In genomic region chr3:133441867-133442270, GRCh38 we compare ENCODE assay signal across 8 cellular contexts. TPM values are rescaled to one million over a fixed set of nuclear protein-coding genes. Genes with fewer than 3 reads are reported as not detected.
DNase-seq lines count a peak whose midpoint lies in the region; ATAC-seq and TF ChIP-seq lines count a peak whose summit lies in the region.

No MANE protein-coding gene starts in this region.

- H2AFZ ChIP-seq in mesenchymal stem cell (ENCODE audit: low read depth, low read length) = no peak overlapping the region

- DNase-seq in NAMALWA (ENCODE audit: low spot score) (peak; percentile 55), mesenchymal stem cell (peak; percentile 16), NCI-H2227 treated with DMSO at 0.1 percent for 48 hours (lab: John Stamatoyannopoulos, UW) (no peak), NCI-H2196 treated with DMSO at 0.1 percent for 48 hours (lab: John Stamatoyannopoulos, UW; ENCODE audit: unreplicated experiment) (no peak), ovary (no peak)

- no peaks in the 10 kb centered on the region for H3K27me3 ChIP-seq in mesenchymal stem cell (ENCODE audit: control insufficient read depth in 1 of 2, insufficient read depth in 1 of 2, low read length in 2 of 2)
- H3K27me3 ChIP-seq in ovary = no peaks in the 10 kb centered on the region

- TF ChIP-seq CTCF in ovary (IDR thresholded peaks at IDR 0.05) = no peak

- H3K9me3 ChIP-seq in mesenchymal stem cell (ENCODE audit: control insufficient read depth, low read length) (no peaks in the 10 kb centered on the region), ovary (no peaks in the 10 kb centered on the region)

- no peak overlapping the region for H4K91ac ChIP-seq in mesenchymal stem cell (ENCODE audit: low read length)

- H3K18ac ChIP-seq in mesenchymal stem cell (ENCODE audit: low read depth in 1 of 2, low read length in 2 of 2) = peak overlapping the region in 1 of 2 experiments; percentile 55

- no peak overlapping the region for H3K4ac ChIP-seq in mesenchymal stem cell (ENCODE audit: low read depth in 1 of 2, low read length in 2 of 2)

- no peaks in the 10 kb centered on the region for H3K79me1 ChIP-seq in mesenchymal stem cell (replicated peaks; ENCODE audit: low read length, poor library complexity, severe bottlenecking)

- H2BK15ac ChIP-seq in mesenchymal stem cell (ENCODE audit: low read depth, poor library complexity, severe bottlenecking) = no peak overlapping the region

- TF ChIP-seq EP300 in ovary (IDR thresholded peaks at IDR 0.05) = no peak

- no peak overlapping the region for H3K4me2 ChIP-seq in mesenchymal stem cell (ENCODE audit: low read length, poor library complexity, severe bottlenecking)

- H2AK5ac ChIP-seq in mesenchymal stem cell (ENCODE audit: low read length, severe bottlenecking) = no peak overlapping the region

- no peak overlapping the region for H2BK12ac ChIP-seq in mesenchymal stem cell (ENCODE audit: low read length in 2 of 2)

- 89% methylated on average over 3 of the region's 3 CpGs for WGBS in mesenchymal stem cell
- 50 to 63% (median 53%) methylated on average over 3 of the region's 3 CpGs for WGBS in ovary, 3 donors

- H3K9ac ChIP-seq in mesenchymal stem cell (ENCODE audit: low read length) = peak overlapping the region; percentile 58

- intact Hi-C loops in ovary (cut with DNase I) = no loop called here

- peaks cover 2% of the 10 kb centered on the region for H3K4me1 ChIP-seq in mesenchymal stem cell (ENCODE audit: control insufficient read depth, insufficient read depth, low read depth, low read length)
- H3K4me1 ChIP-seq in ovary (ENCODE audit: insufficient read depth) = no peaks in the 10 kb centered on the region

- no peaks in the 10 kb centered on the region for H3K36me3 ChIP-seq in mesenchymal stem cell (ENCODE audit: control insufficient read depth in 1 of 2, insufficient read depth in 2 of 2, low read depth in 1 of 2, low read length in 2 of 2)
- no peaks in the 10 kb centered on the region for H3K36me3 ChIP-seq in ovary

- H2BK5ac ChIP-seq in mesenchymal stem cell (ENCODE audit: low read depth, low read length, poor library complexity, severe bottlenecking) = no peak overlapping the region

- no peak overlapping the region for H4K8ac ChIP-seq in mesenchymal stem cell (ENCODE audit: low read length)

- no peak overlapping the region for H2BK120ac ChIP-seq in mesenchymal stem cell (ENCODE audit: low read depth, low read length)

- no peak for TF ChIP-seq POLR2A in ovary (IDR thresholded peaks at IDR 0.05)

- no peak overlapping the region for H3K23ac ChIP-seq in mesenchymal stem cell (ENCODE audit: low read length in 2 of 2)

- ATAC-seq in GM18868 (IDR thresholded peaks at IDR 0.05; ENCODE audit: unreplicated experiment) (peak; percentile 79), GM21786 (IDR thresholded peaks at IDR 0.05; ENCODE audit: unreplicated experiment) (peak; percentile 82), HG03457 (IDR thresholded peaks at IDR 0.05; ENCODE audit: unreplicated experiment) (no peak)

- H3K14ac ChIP-seq in mesenchymal stem cell (ENCODE audit: low read length in 2 of 2) = peak overlapping the region in 1 of 2 experiments; percentile 87

- H3K27ac ChIP-seq in mesenchymal stem cell (ENCODE audit: low read length, poor library complexity, severe bottlenecking) = no peak overlapping the region
- H3K27ac ChIP-seq in ovary = no peak overlapping the region

- H3K4me3 ChIP-seq in mesenchymal stem cell (ENCODE audit: insufficient read depth in 1 of 2, low read depth in 1 of 2, low read length in 2 of 2) = peak overlapping the region in 1 of 2 experiments; percentile 54
- H3K4me3 ChIP-seq in ovary = no peak overlapping the region

RNA-seq across cellular contexts. Expression of gene BFSP2, which starts 42.0 kb away (rescaled TPM):
- not detected for polyA plus RNA-seq in mesenchymal stem cell (2013, experiment 1 of 2)
- not detected for polyA plus RNA-seq in mesenchymal stem cell (2013, experiment 2 of 2)
- not detected for total RNA-seq in ovary
- not detected for polyA plus RNA-seq in ovary

Comparison
In these comparisons a context has a peak if more than half of its experiments do, and no peak if none do; other contexts are left out.
1. DNase-seq: peak in NAMALWA (single experiment) and mesenchymal stem cell (single experiment); none in NCI-H2227 treated with DMSO at 0.1 percent for 48 hours (single experiment), NCI-H2196 treated with DMSO at 0.1 percent for 48 hours (single experiment) and ovary (0 of 5).